17 cellular contexts compared by ENCODE assay signal in genomic region chr14:63205281-63205575, GRCh38. TPM values are rescaled to one million over a fixed set of nuclear protein-coding genes. Genes with fewer than 3 reads are reported as not detected.
A peak's percentile ranks its signal among the peaks of the same experiment; 100 is the strongest.
DNase-seq lines count a peak whose midpoint lies in the region; ATAC-seq and TF ChIP-seq lines count a peak whose summit lies in the region.
"Had no signal": no experiment of that assay in that cellular context is flagged by ENCODE, and none has a peak within 500 bp of the region (broad histone marks: within the 10 kb centered on the region; RNA-seq: fewer than 3 reads in every experiment).

No MANE protein-coding gene starts in this region.

- WGBS in heart left ventricle, 4 donors, result 37 to 52% (median 45%) methylated on average over 3 of the region's 3 CpGs
- 58% methylated on average over 3 of the region's 3 CpGs for WGBS in prostate gland
- WGBS in aorta, 2 donors, result 19 to 25% methylated on average over 3 of the region's 3 CpGs

- no peaks in the 10 kb centered on the region for H3K9me3 ChIP-seq in heart left ventricle
- H3K9me3 ChIP-seq in prostate gland, result no peaks in the 10 kb centered on the region
- H3K9me3 ChIP-seq in aorta (ENCODE audit: control insufficient read depth, low read length), result no peaks in the 10 kb centered on the region
- H3K9me3 ChIP-seq: A549 had no signal

- intact Hi-C loops in heart left ventricle (cut with DNase I) (loop anchor here in 1 of 10 donors (2.0 kb wide), 1 partner anchor 24 kb away; no protein-coding TSS in a partner anchor), left ventricle myocardium superior (cut with micrococcal nuclease) (no loop called here), prostate gland (cut with DNase I) (no loop called here), aorta (cut with DNase I) (loop anchor here (2.0 to 5.0 kb wide), 2 partner anchors 42 to 44 kb away; no protein-coding TSS in a partner anchor)

- H3K36me3 ChIP-seq in heart left ventricle (no peaks in the 10 kb centered on the region), prostate gland (no peaks in the 10 kb centered on the region), aorta (ENCODE audit: control insufficient read depth in 1 of 2, insufficient read depth in 2 of 2, low read length in 1 of 2) (no peaks in the 10 kb centered on the region)

- no peak for TF ChIP-seq CTCF in heart left ventricle (IDR thresholded peaks at IDR 0.05)
- no peak for TF ChIP-seq CTCF in prostate gland (IDR thresholded peaks at IDR 0.05)

- H3K4me3 ChIP-seq in heart left ventricle (peak overlapping the region; percentile 44 to 80 (median 64)), prostate gland (peak overlapping the region; percentile 23 to 27), aorta (ENCODE audit: low read length in 2 of 2) (peak overlapping the region; percentile 19 to 75)
- H3K4me3 ChIP-seq: A549 had no signal

- peak overlapping the region in 11 of 12 donors; percentile 82 to 97 (median 94) for H3K27ac ChIP-seq in heart left ventricle
- peak overlapping the region; percentile 70 to 73 for H3K27ac ChIP-seq in prostate gland
- peak overlapping the region in 1 of 2 donors; percentile 68 for H3K27ac ChIP-seq in aorta (ENCODE audit: low read depth in 1 of 2, low read length in 2 of 2)
- H3K27ac ChIP-seq: A549 had no signal

- H3K27me3 ChIP-seq in heart left ventricle, result no peaks in the 10 kb centered on the region
- H3K27me3 ChIP-seq in prostate gland (replicated peaks; ENCODE audit: insufficient read depth), result no peaks in the 10 kb centered on the region
- no peaks in the 10 kb centered on the region for H3K27me3 ChIP-seq in aorta (ENCODE audit: control insufficient read depth in 1 of 2, insufficient read depth in 2 of 2, low read length in 1 of 2)

- DNase-seq in heart left ventricle, result no peak
- DNase-seq in left ventricle myocardium superior, result no peak
- DNase-seq in fibroblast of peridontal ligament (ENCODE audit: extremely low read depth), result peak; percentile 5
- DNase-seq in prostate gland (ENCODE audit: low spot score), result no peak
- no peak for DNase-seq in aorta
- DNase-seq in activated naive CD4-positive, alpha-beta T cell (lab: John Stamatoyannopoulos, UW), result no peak
- no peak for DNase-seq in iPS-NIHi11 (ENCODE audit: low spot score)
- DNase-seq: activated CD8-positive, alpha-beta memory T cell treated with anti-CD3 and anti-CD28 coated beads for 24 hours; activated naive CD4-positive, alpha-beta T cell treated with anti-CD3 and anti-CD28 coated beads, Interleukin-2, amount 50 U/mL, for 16 hours; DMS53; effector CD4-positive, alpha-beta T cell; naive B cell; OCI-M1 had no signal

- H3K4me1 ChIP-seq in heart left ventricle (peaks cover 0 to 31% (median 4%) of the 10 kb centered on the region in 12 donors), prostate gland (replicated peaks) (no peaks in the 10 kb centered on the region), aorta (ENCODE audit: control insufficient read depth in 1 of 2, insufficient read depth in 2 of 2, low read length in 2 of 2) (peaks cover 0 to 3% of the 10 kb centered on the region in 2 donors)
- H3K4me1 ChIP-seq: A549 had no signal

- no peak for ATAC-seq in heart left ventricle
- ATAC-seq in left ventricle myocardium superior, result no peak
- peak; percentile 20 for ATAC-seq in aorta (ENCODE audit: low FRiP score)
- ATAC-seq in GM19035 (IDR thresholded peaks at IDR 0.05; ENCODE audit: unreplicated experiment), result no peak
- ATAC-seq: HCT116; stimulated activated memory B cell treated with anti-CD40 and anti-IgM and Interleukin-4, amounts not matched to agents 10 μg/mL and 1 μg/mL and 100 μg/mL, for 72 hours had no signal

- TF ChIP-seq POLR2A in heart left ventricle (IDR thresholded peaks at IDR 0.05) (no peak), prostate gland (IDR thresholded peaks at IDR 0.05) (no peak)

RNA-seq across cellular contexts. Expression of gene RHOJ, which starts 1.0 kb away (rescaled TPM):
- total RNA-seq in heart left ventricle (10 to 100 TPM in 6 of 9 donors, 1 to 10 TPM in 3; 6.5 to 26.0 (median 11.6) TPM), left ventricle myocardium superior (13.3 TPM), prostate gland (1 to 10 TPM; 2.5 to 6.6 TPM), aorta (10 to 100 TPM; 31.3 to 56.6 TPM)
- polyA plus RNA-seq in heart left ventricle (10 to 100 TPM in 1 of 2 donors, 1 to 10 TPM in 1; 7.9 to 10.4 TPM), aorta (10 to 100 TPM; 10.8 to 22.7 TPM)
- polyA plus RNA-seq: A549 had no signal

Comparison
In these comparisons a context has a peak if more than half of its experiments do, and no peak if none do; other contexts are left out.
1. intact Hi-C loops: an anchor here in aorta (2.0 to 5.0 kb wide); none called in left ventricle myocardium superior and prostate gland.